Comparison of ENCODE assay signal across 8 cellular contexts in the genomic region with DNA sequence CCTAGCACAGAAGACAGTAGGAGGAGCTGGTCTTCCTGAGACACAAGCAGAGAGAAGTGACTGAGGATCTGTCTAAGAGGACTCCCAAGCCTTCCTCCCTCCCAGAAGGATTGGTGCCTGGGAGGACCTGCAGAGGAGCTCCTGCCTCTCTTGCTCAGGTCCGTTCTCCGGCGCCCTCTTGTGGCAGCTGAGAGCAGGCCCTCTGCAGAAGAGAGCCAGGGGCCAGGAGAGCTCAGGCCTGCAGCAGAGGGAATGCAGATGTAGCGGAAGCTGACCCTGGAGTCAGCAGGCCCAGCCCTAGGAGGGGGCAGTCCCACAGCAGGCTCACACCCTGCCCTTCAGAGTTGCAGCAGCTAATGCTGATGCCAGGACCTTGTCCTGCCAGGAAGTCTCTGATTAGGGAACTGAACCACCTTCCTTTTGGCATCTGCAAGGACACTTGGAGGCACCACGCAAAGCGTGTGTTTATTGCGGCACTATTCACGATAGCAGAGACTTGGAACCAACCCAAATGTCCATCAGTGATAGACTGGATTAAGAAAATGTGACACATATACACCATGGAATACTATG.
DNase-seq lines count a peak whose midpoint lies in the region; ATAC-seq and TF ChIP-seq lines count a peak whose summit lies in the region.
"Not testable (repeated sequence)": the region's sequence is repeated elsewhere in the genome, so short reads cannot be mapped to it uniquely, and the experiment has no call there.

No MANE protein-coding gene starts in this region.

- peak; percentile 62 for TF ChIP-seq CTCF in astrocyte of the spinal cord (IDR thresholded peaks at IDR 0.05; ENCODE audit: low read depth, low read length)
- TF ChIP-seq CTCF in natural killer cell (IDR thresholded peaks at IDR 0.05) = peak; percentile 67
- peak in 3 of 6 experiments; percentile 20 to 44 (median 25) for TF ChIP-seq CTCF in thyroid gland (IDR thresholded peaks at IDR 0.05)

- not testable (repeated sequence) for H3K27ac ChIP-seq in thyroid gland

- H3K27me3 Mint-ChIP-seq in natural killer cell (ENCODE audit: low read depth in 2 of 2) = not testable (repeated sequence)

- intact Hi-C loops in natural killer cell (cut with micrococcal nuclease); thyroid gland (cut with DNase I): not testable (repeated sequence)

- H3K4me1 Mint-ChIP-seq in natural killer cell = peaks cover 11 to 68% of the 10 kb centered on the region in 2 donors

- H3K36me3 Mint-ChIP-seq in natural killer cell = not testable (repeated sequence)

- not testable (repeated sequence) for H3K9me3 ChIP-seq in thyroid gland

- not testable (repeated sequence) for H3K4me3 ChIP-seq in astrocyte of the spinal cord (ENCODE audit: low read depth, low read length); thyroid gland (replicated peaks in 1 of 3)

- H3K4me1 ChIP-seq in thyroid gland = not testable (repeated sequence)

- ATAC-seq in HG03565 (IDR thresholded peaks at IDR 0.05; ENCODE audit: unreplicated experiment) = peak; percentile 19
- ATAC-seq in natural killer cell = not testable (repeated sequence)

- not testable (repeated sequence) for H3K9me3 Mint-ChIP-seq in natural killer cell

- H3K36me3 ChIP-seq in thyroid gland = not testable (repeated sequence)

- not testable (repeated sequence) for H3K27me3 ChIP-seq in thyroid gland

- whole genome bisulfite sequencing in thyroid gland, 2 donors = 60 to 79% methylated on average over 2 to 6 of the region's 8 CpGs

- TF ChIP-seq POLR2A in thyroid gland (IDR thresholded peaks at IDR 0.05) = not testable (repeated sequence)

- in situ Hi-C loops in astrocyte of the spinal cord (cut with HindIII; ENCODE audit: low sequenced_read_pairs) = not testable (repeated sequence)

- H3K4me3 Mint-ChIP-seq in natural killer cell = not testable (repeated sequence)

- peak overlapping the region in 1 of 2 donors; percentile 91 for H3K27ac Mint-ChIP-seq in natural killer cell

- DNase-seq in DMS 273 (lab: John Stamatoyannopoulos, UW; ENCODE audit: unreplicated experiment) (peak; percentile 69), NCI-H82 (lab: John Stamatoyannopoulos, UW) (peak; percentile 79), germinal center (ENCODE audit: low spot score) (peak; percentile 34), natural killer cell (peak; percentile 66), thyroid gland (peak; percentile 43 to 46)
- peak; percentile 79 for DNase-seq in activated CD4-positive, alpha-beta T cell treated with anti-CD3 and anti-CD28 coated beads for 48 hours
- not testable (repeated sequence) for DNase-seq in astrocyte of the spinal cord (ENCODE audit: low read depth, low spot score)
